1 cellular context compared by ENCODE assay signal in genomic region chr15:64634576-64635485, GRCh38.
TF ChIP-seq lines count a peak whose summit lies in the region.

No MANE protein-coding gene starts in this region.

TF ChIP-seq in HepG2, 621 proteins besides CTCF, POLR2A, EP300 and RAD21 (continued from another document):
- TF ChIP-seq TRIM22 (IDR thresholded peaks at IDR 0.05) = no peak
- TF ChIP-seq ZNF773 (CRISPR knock-in tag; IDR thresholded peaks at IDR 0.05; ENCODE audit: borderline replicate concordance) = no peak
- TF ChIP-seq SUZ12 (IDR thresholded peaks at IDR 0.05; ENCODE audit: low read depth, low read length) = no peak
- no peak for TF ChIP-seq ZNF605 (CRISPR knock-in tag; IDR thresholded peaks at IDR 0.05)
- TF ChIP-seq ASH2L (IDR thresholded peaks at IDR 0.05; ENCODE audit: insufficient read length, low read depth, low read length) = peak; percentile 64
- TF ChIP-seq GATA4 (IDR thresholded peaks at IDR 0.05; ENCODE audit: borderline replicate concordance, low read depth) = no peak
- TF ChIP-seq HNF1A (IDR thresholded peaks at IDR 0.05; ENCODE audit: low read depth) = peak; percentile 42; the same call in 1 of the 2 replicates
- TF ChIP-seq HNF1A (CRISPR knock-in tag; IDR thresholded peaks at IDR 0.05; ENCODE audit: borderline replicate concordance) = no peak
- TF ChIP-seq FOXJ3 (CRISPR knock-in tag; IDR thresholded peaks at IDR 0.05; ENCODE audit: borderline replicate concordance) = no peak
